Comparison of ENCODE assay signal across 8 cellular contexts in genomic region chr14:34873591-34874385, GRCh38.
DNase-seq lines count a peak whose midpoint lies in the region; ATAC-seq and TF ChIP-seq lines count a peak whose summit lies in the region.

No MANE protein-coding gene starts in this region.

- H3K4me3 ChIP-seq in choroid plexus epithelial cell (ENCODE audit: low read depth, low read length) = peak overlapping the region; percentile 81

- TF ChIP-seq CTCF in choroid plexus epithelial cell (conservative IDR thresholded peaks at IDR 0.05; ENCODE audit: low read depth, low read length) = no peak

- peak; percentile 66 for DNase-seq in AG08395 (ENCODE audit: low spot score)
- DNase-seq in NCI-H345 treated with DMSO at 0.1 percent for 48 hours (lab: John Stamatoyannopoulos, UW; ENCODE audit: unreplicated experiment) = peak; percentile 71
- DNase-seq in activated CD4-positive, alpha-beta T cell treated with anti-CD3 and anti-CD28 coated beads for 4 hours = peak; percentile 86 to 89
- DNase-seq in choroid plexus epithelial cell (ENCODE audit: low read depth) = peak; percentile 36
- DNase-seq in left kidney (ENCODE audit: low read depth, low spot score) = peak; percentile 94
- peak; percentile 71 to 75 for DNase-seq in stimulated activated CD4-positive, alpha-beta T cell treated with anti-CD3 and anti-CD28 coated beads, Interleukin-2, amount 100 ng/mL, for 48 hours

- peak; percentile 47 for ATAC-seq in GM18861 (IDR thresholded peaks at IDR 0.05; ENCODE audit: unreplicated experiment)
- ATAC-seq in HG03064 (IDR thresholded peaks at IDR 0.05; ENCODE audit: low read depth, unreplicated experiment) = peak; percentile 63

Comparison
In these comparisons a context has a peak if more than half of its experiments do, and no peak if none do; other contexts are left out.
1. Peak in every context shown above with its lines: DNase-seq, ATAC-seq and H3K4me3 ChIP-seq.
2. DNase-seq: peak in every context shown above with its lines; median percentile 94 in left kidney; 88 in activated CD4-positive, alpha-beta T cell treated with anti-CD3 and anti-CD28 coated beads for 4 hours; 73 in stimulated activated CD4-positive, alpha-beta T cell treated with anti-CD3 and anti-CD28 coated beads, Interleukin-2, amount 100 ng/mL, for 48 hours; 71 in NCI-H345 treated with DMSO at 0.1 percent for 48 hours; 66 in AG08395; 36 in choroid plexus epithelial cell.